ENCODE assay signal across 30 cellular contexts in the genomic region with DNA sequence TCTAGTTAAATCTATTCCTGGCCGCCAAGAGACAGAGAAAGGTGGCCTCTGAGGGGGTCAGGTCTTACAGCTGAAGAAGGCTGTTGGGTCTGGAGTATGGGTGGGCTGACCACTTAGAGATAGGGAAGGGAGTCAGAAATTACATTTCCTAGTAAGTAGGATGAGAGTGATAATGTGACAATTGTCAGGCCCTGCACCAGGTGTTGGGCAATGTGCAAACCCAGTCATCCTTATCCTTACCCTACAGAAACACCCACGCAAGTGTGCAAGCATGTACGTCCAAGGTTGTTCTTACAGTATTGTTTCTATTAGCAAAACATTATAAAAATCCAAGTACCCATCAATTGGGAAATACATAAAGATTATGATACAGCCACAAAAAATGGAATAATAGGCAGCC. TPM values are rescaled to one million over a fixed set of nuclear protein-coding genes. Genes with fewer than 3 reads are reported as not detected.
DNase-seq lines count a peak whose midpoint lies in the region; ATAC-seq and TF ChIP-seq lines count a peak whose summit lies in the region.
"Had no signal": no experiment of that assay in that cellular context is flagged by ENCODE, and none has a peak within 500 bp of the region (broad histone marks: within the 10 kb centered on the region; RNA-seq: fewer than 3 reads in every experiment).

No MANE protein-coding gene starts in this region.

- peaks cover 4% of the 10 kb centered on the region for H3K4me1 ChIP-seq in cardiac muscle cell (ENCODE audit: low read depth)
- H3K4me1 ChIP-seq in breast epithelium, result peaks cover 7 to 9% of the 10 kb centered on the region in 2 donors
- H3K4me1 ChIP-seq in left lung, result peaks cover 0 to 3% of the 10 kb centered on the region in 2 donors
- H3K4me1 ChIP-seq in thyroid gland, result peaks cover 13 to 45% of the 10 kb centered on the region in 2 donors

- H3K27me3 ChIP-seq in cardiac muscle cell (no peaks in the 10 kb centered on the region), breast epithelium (no peaks in the 10 kb centered on the region), left lung (no peaks in the 10 kb centered on the region), thyroid gland (no peaks in the 10 kb centered on the region)
- H3K27me3 ChIP-seq: neutrophil had no signal

- CTCF ChIA-PET in WTC11 (lab: Charles Lee), result interaction anchor here (1.2 to 3.1 kb wide), 3 partner anchors 16 to 37 kb away, joined by 3 to 14 read pairs (median 11); no protein-coding TSS in a partner anchor

- POLR2A ChIA-PET in WTC11 (lab: Charles Lee), result no interaction called here

- H3K27ac ChIP-seq in cardiac muscle cell (peak overlapping the region; percentile 43), breast epithelium (peak overlapping the region; percentile 15 to 61), left lung (peak overlapping the region; percentile 15 to 45), thyroid gland (peak overlapping the region in 2 of 3 donors; percentile 30 to 51)
- H3K27ac ChIP-seq: HL-60, neutrophil had no signal

- H3K9me3 ChIP-seq in cardiac muscle cell (ENCODE audit: low read depth) (no peaks in the 10 kb centered on the region), breast epithelium (no peaks in the 10 kb centered on the region), left lung (no peaks in the 10 kb centered on the region), thyroid gland (no peaks in the 10 kb centered on the region)
- H3K9me3 ChIP-seq: neutrophil had no signal

- ATAC-seq in left cardiac atrium (no peak), left lung (no peak), WTC11 (no peak)
- ATAC-seq: effector memory CD8-positive, alpha-beta T cell; GM23338; HepG2; stimulated activated naive CD8-positive, alpha-beta T cell treated with anti-CD3 and anti-CD28 coated beads, Interleukin-15, Interleukin-2, amounts not matched to agents 100 U/mL and 50 U/mL, for 24 hours had no signal

- TF ChIP-seq POLR2A in breast epithelium (IDR thresholded peaks at IDR 0.05), result no peak
- no peak for TF ChIP-seq POLR2A in thyroid gland (IDR thresholded peaks at IDR 0.05)

- DNase-seq in cardiac muscle cell (ENCODE audit: low read depth in 1 of 2, low spot score in 1 of 2) (no peak), left cardiac atrium (no peak), breast epithelium (ENCODE audit: low spot score in 2 of 2) (no peak), left lung (no peak), thyroid gland (no peak), occipital lobe (lab: John Stamatoyannopoulos, UW) (no peak), WTC11 (ENCODE audit: low spot score) (no peak)
- DNase-seq in activated T-cell treated with anti-CD3 and anti-CD28 coated beads, Interleukin-2, amount 50 U/mL, for 24 hours, result no peak
- DNase-seq: 8988T; cerebellar nuclear complex; effector memory CD8-positive, alpha-beta T cell; EL; head of caudate nucleus; NCI-H1105 treated with DMSO at 0.1 percent for 48 hours; NCI-H2029 treated with DMSO at 0.1 percent for 48 hours; NCI-H82; SHP77; stimulated activated CD4-positive, alpha-beta T cell treated with anti-CD3 and anti-CD28 coated beads, Interleukin-4, amount 100 ng/mL, for 24 hours; stimulated activated naive CD8-positive, alpha-beta T cell treated with anti-CD3 and anti-CD28 coated beads, Interleukin-15, Interleukin-2, amounts not matched to agents 100 U/mL and 50 U/mL, for 24 hours; SW 1271 had no signal

- H3K9me3 Mint-ChIP-seq in activated T-cell treated with anti-CD3 and anti-CD28 coated beads, Interleukin-2, amount 50 U/mL, for 24 hours, result no peaks in the 10 kb centered on the region
- H3K9me3 Mint-ChIP-seq in WTC11, result no peaks in the 10 kb centered on the region
- H3K9me3 Mint-ChIP-seq: effector memory CD8-positive, alpha-beta T cell; GM23338; type B pancreatic cell had no signal

- H3K4me3 ChIP-seq in cardiac muscle cell (no peak overlapping the region), breast epithelium (no peak overlapping the region), left lung (no peak overlapping the region), thyroid gland (replicated peaks in 1 of 3) (no peak overlapping the region)
- H3K4me3 ChIP-seq: GM23338 had no signal

- WGBS in thyroid gland, 2 donors, result 95 to 96% methylated on average over 3 of the region's 3 CpGs

- no peak overlapping the region for H3K27ac Mint-ChIP-seq in activated T-cell treated with anti-CD3 and anti-CD28 coated beads, Interleukin-2, amount 50 U/mL, for 24 hours
- H3K27ac Mint-ChIP-seq in WTC11, result no peak overlapping the region
- H3K27ac Mint-ChIP-seq: GM23338, type B pancreatic cell had no signal

- peaks cover 18% of the 10 kb centered on the region for H3K4me1 Mint-ChIP-seq in activated T-cell treated with anti-CD3 and anti-CD28 coated beads, Interleukin-2, amount 50 U/mL, for 24 hours (ENCODE audit: low read depth)
- peaks cover 9% of the 10 kb centered on the region for H3K4me1 Mint-ChIP-seq in WTC11

- H3K4me3 Mint-ChIP-seq in activated T-cell treated with anti-CD3 and anti-CD28 coated beads, Interleukin-2, amount 50 U/mL, for 24 hours, result no peak overlapping the region
- no peak overlapping the region for H3K4me3 Mint-ChIP-seq in WTC11
- H3K4me3 Mint-ChIP-seq: activated naive CD8-positive, alpha-beta T cell; effector memory CD8-positive, alpha-beta T cell; GM23338; type B pancreatic cell had no signal

- H3K27me3 Mint-ChIP-seq in activated T-cell treated with anti-CD3 and anti-CD28 coated beads, Interleukin-2, amount 50 U/mL, for 24 hours, result no peaks in the 10 kb centered on the region
- no peaks in the 10 kb centered on the region for H3K27me3 Mint-ChIP-seq in WTC11 (ENCODE audit: low read depth)
- H3K27me3 Mint-ChIP-seq: activated naive CD8-positive, alpha-beta T cell; type B pancreatic cell had no signal

- intact Hi-C loops in left cardiac atrium (cut with DNase I) (no loop called here), breast epithelium (cut with DNase I; ENCODE audit: low total_unique reads) (no loop called here), left lung (cut with DNase I) (no loop called here), thyroid gland (cut with DNase I) (no loop called here)

- no peak for TF ChIP-seq CTCF in cardiac muscle cell (IDR thresholded peaks at IDR 0.05; ENCODE audit: low read depth, low read length)
- no peak for TF ChIP-seq CTCF in breast epithelium (IDR thresholded peaks at IDR 0.05)
- TF ChIP-seq CTCF in left lung (IDR thresholded peaks at IDR 0.05), result no peak
- no peak for TF ChIP-seq CTCF in thyroid gland (IDR thresholded peaks at IDR 0.05)
- no peak for TF ChIP-seq CTCF in WTC11 (IDR thresholded peaks at IDR 0.05)

- H3K36me3 ChIP-seq in cardiac muscle cell (no peaks in the 10 kb centered on the region), breast epithelium (no peaks in the 10 kb centered on the region), left lung (no peaks in the 10 kb centered on the region), thyroid gland (no peaks in the 10 kb centered on the region)
- H3K36me3 ChIP-seq: neutrophil had no signal

- H3K36me3 Mint-ChIP-seq in activated T-cell treated with anti-CD3 and anti-CD28 coated beads, Interleukin-2, amount 50 U/mL, for 24 hours (ENCODE audit: low read depth), result no peaks in the 10 kb centered on the region
- H3K36me3 Mint-ChIP-seq in WTC11, result no peaks in the 10 kb centered on the region
- H3K36me3 Mint-ChIP-seq: activated naive CD8-positive, alpha-beta T cell; type B pancreatic cell had no signal

RNA-seq across cellular contexts. Expression of gene SPAAR, which starts 9.5 kb away (rescaled TPM):
- 0.07 and 0.09 TPM in 2 replicates for total RNA-seq in cardiac muscle cell
- 0.15 TPM in 1 of 2 replicates, not detected in the other for polyA plus RNA-seq in cardiac muscle cell
- 10 to 100 TPM in 1 of 2 donors, 1 to 10 TPM in 1; 7.6 to 13.1 TPM for total RNA-seq in left cardiac atrium
- 10 to 100 TPM in 1 of 3 donors, 1 to 10 TPM in 2; 4.8 to 13.4 (median 8.6) TPM for total RNA-seq in breast epithelium
- total RNA-seq in left lung, result 1 to 10 TPM; 5.4 to 6.8 TPM
- 1 to 10 TPM; 2.1 to 8.1 (median 3.6) TPM for total RNA-seq in thyroid gland
- total RNA-seq in occipital lobe, result 0.31 TPM
- 0.23 to 0.33 TPM in 2 of 3 replicates, not detected in the other for total RNA-seq in WTC11 (2021)
- total RNA-seq: GM23338, OCI-LY7 had no signal
- polyA plus RNA-seq: GM23338, HepG2 had no signal

RNA-seq across cellular contexts. Expression of gene HRCT1, which starts 12.8 kb away (rescaled TPM):
- total RNA-seq in cardiac muscle cell, result not detected in 2 replicates
- polyA plus RNA-seq in cardiac muscle cell, result not detected in 2 replicates
- 1 to 10 TPM; 4.6 to 9.3 TPM for total RNA-seq in left cardiac atrium
- total RNA-seq in breast epithelium, result 10 to 100 TPM in 2 of 3 donors, 1 to 10 TPM in 1; 3.4 to 16.0 (median 12.8) TPM
- total RNA-seq in left lung, result 1 to 10 TPM; 3.1 TPM
- total RNA-seq in thyroid gland, result 10 to 100 TPM in 1 of 4 donors, 1 to 10 TPM in 2, under 1 TPM in 1; 0.81 to 11.8 (median 3.3) TPM
- not detected for total RNA-seq in occipital lobe
- total RNA-seq in WTC11 (2021), result 0.41 TPM in 1 of 3 replicates, not detected in the others
- total RNA-seq: GM23338, HepG2, OCI-LY7 had no signal
- polyA plus RNA-seq: GM23338 had no signal

RNA-seq across cellular contexts. Expression of gene OR2S2, which starts 39.2 kb away (rescaled TPM):
- total RNA-seq in cardiac muscle cell (not detected in 2 replicates), left cardiac atrium (not detected), breast epithelium (not detected), left lung (under 1 TPM in 1 of 2 donors, not detected in 1; 0.32 TPM), thyroid gland (not detected), occipital lobe (not detected), WTC11 (2021) (not detected in 3 replicates)
- polyA plus RNA-seq in cardiac muscle cell, result not detected in 2 replicates
- total RNA-seq: astrocyte, GM23338, HepG2, lower leg skin, OCI-LY7 had no signal
- polyA plus RNA-seq: GM23338, HepG2 had no signal

RNA-seq across cellular contexts. Expression of gene OR13J1, which starts 48.6 kb away (rescaled TPM):
- total RNA-seq in cardiac muscle cell (not detected in 2 replicates), left cardiac atrium (not detected), breast epithelium (not detected), left lung (not detected), thyroid gland (not detected), occipital lobe (not detected), WTC11 (2021) (not detected in 3 replicates)
- not detected in 2 replicates for polyA plus RNA-seq in cardiac muscle cell
- total RNA-seq: astrocyte, fibroblast of lung, GM23338, HepG2, lower leg skin, OCI-LY7 had no signal
- polyA plus RNA-seq: fibroblast of lung, HepG2 had no signal
